8 cellular contexts compared by ENCODE assay signal in the genomic region with DNA sequence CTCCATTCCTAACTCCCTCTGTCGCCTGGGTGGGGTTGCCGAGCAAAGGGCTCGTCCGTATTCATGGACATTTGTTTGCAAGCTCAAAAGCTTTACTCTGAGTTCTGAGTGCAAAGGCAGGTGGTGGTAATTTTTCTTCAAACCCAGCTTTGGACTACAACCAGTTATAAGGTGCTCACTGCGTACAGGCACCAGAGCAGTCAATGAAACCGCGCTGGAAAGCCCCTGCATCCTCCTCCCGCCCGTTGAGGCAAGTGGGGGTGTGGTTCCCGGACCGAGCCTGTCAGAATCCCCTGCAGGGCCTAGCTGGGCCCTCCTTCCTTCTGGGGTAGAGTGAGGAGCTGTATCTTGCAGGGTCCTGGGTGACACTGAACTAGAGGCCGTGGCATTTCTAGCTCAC. TPM values are rescaled to one million over a fixed set of nuclear protein-coding genes. Genes with fewer than 3 reads are reported as not detected.
A peak's percentile ranks its signal among the peaks of the same experiment; 100 is the strongest.
DNase-seq lines count a peak whose midpoint lies in the region; ATAC-seq and TF ChIP-seq lines count a peak whose summit lies in the region.

No MANE protein-coding gene starts in this region.

- no peaks in the 10 kb centered on the region for H3K9me2 ChIP-seq in GM23248 (ENCODE audit: insufficient read depth)

- H3K4me3 ChIP-seq in GM12864 (ENCODE audit: low read depth, low read length) (peak overlapping the region; percentile 51), GM23248 (0 out of 2 replicates have a peak overlapping the region, but pooled peaks have one; percentile 21), lower lobe of right lung (peak overlapping the region; percentile 26)

- H4K20me1 ChIP-seq in GM23248 (ENCODE audit: insufficient read depth), result no peaks in the 10 kb centered on the region

- H3K9me3 ChIP-seq in GM23248 (ENCODE audit: low read depth), result no peaks in the 10 kb centered on the region
- H3K9me3 ChIP-seq in T-helper 17 cell (ENCODE audit: control insufficient read depth, low read length, poor library complexity, severe bottlenecking), result no peaks in the 10 kb centered on the region
- no peaks in the 10 kb centered on the region for H3K9me3 ChIP-seq in lower lobe of right lung

- no peak overlapping the region for H3K9ac ChIP-seq in GM23248

- H3K27ac ChIP-seq in GM23248 (no peak overlapping the region), lower lobe of right lung (no peak overlapping the region)

- DNase-seq in GM12864 (ENCODE audit: low read depth) (peak; percentile 66), GM23248 (no peak), T-helper 17 cell (peak; percentile 51 to 69 (median 59)), lower lobe of right lung (no peak), cerebellar nuclear complex (lab: John Stamatoyannopoulos, UW) (no peak), HUDEP-2 (lab: John Stamatoyannopoulos, UW; ENCODE audit: unreplicated experiment in 76 of 76) (no peak), NCI-H1694 (lab: John Stamatoyannopoulos, UW) (no peak), chondrocyte (ENCODE audit: low spot score) (no peak)

- WGBS in GM23248 (ENCODE audit: low coverage in 1 of 2, low lambda C conversion rate in 2 of 2, missing lambda C conversion rate in 2 of 2), 2 experiments, result 64 to 74% methylated on average over 11 to 12 of the region's 12 CpGs

- H3K4me1 ChIP-seq in GM23248 (ENCODE audit: insufficient read depth) (no peaks in the 10 kb centered on the region), lower lobe of right lung (peaks cover 40% of the 10 kb centered on the region)

- H3K79me2 ChIP-seq in GM23248 (ENCODE audit: insufficient read depth), result no peaks in the 10 kb centered on the region

- H3K36me3 ChIP-seq in GM23248 (ENCODE audit: low read depth) (no peaks in the 10 kb centered on the region), lower lobe of right lung (no peaks in the 10 kb centered on the region)

- no peaks in the 10 kb centered on the region for H3K27me3 ChIP-seq in GM23248 (replicated peaks; ENCODE audit: insufficient read depth)
- no peaks in the 10 kb centered on the region for H3K27me3 ChIP-seq in lower lobe of right lung (ENCODE audit: low read depth)

- H3K9me3 Mint-ChIP-seq in chondrocyte (ENCODE audit: low read depth), result peaks cover 3% of the 10 kb centered on the region

- H2AFZ ChIP-seq in GM23248, result no peak overlapping the region

- in situ Hi-C loops in GM23248 (cut with MboI), result loop anchor here (25.0 kb wide), 1 partner anchor 452 kb away; no protein-coding TSS in a partner anchor

- ATAC-seq in T-helper 17 cell, result peak; percentile 84
- ATAC-seq in lower lobe of right lung, result no peak

- peaks cover 33% of the 10 kb centered on the region for H3K4me1 Mint-ChIP-seq in T-helper 17 cell
- H3K4me1 Mint-ChIP-seq in chondrocyte (ENCODE audit: low read depth), result peaks cover 21% of the 10 kb centered on the region

- no peaks in the 10 kb centered on the region for H3F3A ChIP-seq in GM23248 (ENCODE audit: insufficient read depth)

- H3K4me2 ChIP-seq in GM23248 (ENCODE audit: unreplicated experiment), result peak overlapping the region; percentile 38

- intact Hi-C loops in lower lobe of right lung (cut with DNase I), result no loop called here

- TF ChIP-seq CTCF in GM12864 (IDR thresholded peaks at IDR 0.05; ENCODE audit: low read depth, low read length, missing control alignments), result no peak
- TF ChIP-seq CTCF in lower lobe of right lung (IDR thresholded peaks at IDR 0.05), result no peak
- TF ChIP-seq CTCF in chondrocyte (IDR thresholded peaks at IDR 0.05), result no peak

- H3K36me3 Mint-ChIP-seq in T-helper 17 cell (ENCODE audit: low read depth), result no peaks in the 10 kb centered on the region
- H3K36me3 Mint-ChIP-seq in chondrocyte (ENCODE audit: low read depth), result peaks cover 23% of the 10 kb centered on the region

- H3K27me3 Mint-ChIP-seq in T-helper 17 cell, result no peaks in the 10 kb centered on the region
- no peaks in the 10 kb centered on the region for H3K27me3 Mint-ChIP-seq in chondrocyte (ENCODE audit: low read depth)

- H3K4me3 Mint-ChIP-seq in T-helper 17 cell (peak overlapping the region; percentile 86), chondrocyte (ENCODE audit: unreplicated experiment) (no peak overlapping the region)

- H3K27ac Mint-ChIP-seq in T-helper 17 cell (peak overlapping the region; percentile 66), chondrocyte (ENCODE audit: unreplicated experiment) (no peak overlapping the region)

RNA-seq across cellular contexts. Expression of a gene that starts 22.3 kb away (rescaled TPM):
- 3.4 and 4.4 TPM in 2 replicates for total RNA-seq in GM23248 (2014; rRNA removed; shearing (Covaris generic))
- polyA plus RNA-seq in GM23248 (2016; fragmentation: Nextera tagmentation; extraction: Ambion mirVana), result 5.9 TPM in 2 replicates
- total RNA-seq in T-helper 17 cell, result under 1 TPM; 0.32 to 0.76 TPM
- total RNA-seq in lower lobe of right lung, result 0.47 TPM
- total RNA-seq in chondrocyte, result 9.1 to 11.1 TPM (median 9.6 TPM) in 3 replicates

Comparison
In these comparisons a context has a peak if more than half of its experiments do, and no peak if none do; other contexts are left out.
1. DNase-seq: peak in GM12864 (single experiment) and T-helper 17 cell (3 of 3); none in GM23248 (single experiment), lower lobe of right lung (single experiment), cerebellar nuclear complex (0 of 2), HUDEP-2 (0 of 76), NCI-H1694 (single experiment) and chondrocyte (single experiment).
2. Peak in every context shown above with its lines, with median percentiles within 50 percentile points of each other: H3K4me3 ChIP-seq.